In genomic region chr5:5983261-5983660, GRCh38 we compare ENCODE assay signal across 20 cellular contexts.
"Had no signal": no experiment of that assay in that cellular context is flagged by ENCODE, and none has a peak within 500 bp of the region (broad histone marks: within the 10 kb centered on the region; RNA-seq: fewer than 3 reads in every experiment).

No MANE protein-coding gene starts in this region.

- H3K27me3 Mint-ChIP-seq: activated naive CD8-positive, alpha-beta T cell; dendritic cell treated with granulocyte-macrophage colony-stimulating factor and Interleukin-4, amounts not matched to agents 40 ng/mL and 50 ng/mL, for 4 days had no signal

- H3K9me3 Mint-ChIP-seq: activated T-cell treated with anti-CD3 and anti-CD28 coated beads, Interleukin-2, amount 50 U/mL, for 4 hours; activated T-helper 2 cell treated with anti-CD3 and anti-CD28 coated beads, Interferon-gamma antibody, Interleukin-2, Interleukin-4, amounts not matched to agents 10 μg/mL and 5 μg/mL and 100 μg/mL, durations not matched to agents 14 hours and 24 hours and 36 hours; dendritic cell treated with granulocyte-macrophage colony-stimulating factor and Interleukin-4, amounts not matched to agents 40 ng/mL and 50 ng/mL, for 4 days; memory B cell had no signal

- H3K4me3 Mint-ChIP-seq: activated naive CD8-positive, alpha-beta T cell; activated T-cell treated with anti-CD3 and anti-CD28 coated beads, Interleukin-2, amount 50 U/mL, for 4 hours; dendritic cell treated with granulocyte-macrophage colony-stimulating factor and Interleukin-4, amounts not matched to agents 40 ng/mL and 50 ng/mL, for 4 days; memory B cell; natural killer cell treated with Interleukin-12 subunit alpha and Interleukin-12 subunit beta and Interleukin-15 and Interleukin-18, amount 100 ng/mL, for 72 hours; WTC11 had no signal

- H3K4me1 Mint-ChIP-seq: memory B cell had no signal

- H3K36me3 Mint-ChIP-seq: activated naive CD8-positive, alpha-beta T cell; memory B cell; natural killer cell treated with Interleukin-12 subunit alpha and Interleukin-12 subunit beta and Interleukin-15 and Interleukin-18, amount 100 ng/mL, for 72 hours; WTC11 had no signal

- DNase-seq: activated naive CD4-positive, alpha-beta T cell; activated T-cell treated with anti-CD3 and anti-CD28 coated beads, Interleukin-2, amount 50 U/mL, for 4 hours; adrenal gland; brain microvascular endothelial cell; caudate nucleus; effector CD4-positive, alpha-beta T cell; foreskin melanocyte; glutamatergic neuron; hippocampal formation; ovary; spleen; stimulated activated CD4-positive, alpha-beta T cell treated with anti-CD3 and anti-CD28 coated beads, Interleukin-4, amount 100 ng/mL, for 1 hour; stimulated activated naive CD4-positive, alpha-beta T cell treated with Interleukin-2 at 50 U/mL for 16 hours; T-helper 9 cell had no signal

- H3K27ac Mint-ChIP-seq: activated naive CD8-positive, alpha-beta T cell; activated T-helper 2 cell treated with anti-CD3 and anti-CD28 coated beads, Interferon-gamma antibody, Interleukin-2, Interleukin-4, amounts not matched to agents 10 μg/mL and 5 μg/mL and 100 μg/mL, durations not matched to agents 14 hours and 24 hours and 36 hours; dendritic cell treated with granulocyte-macrophage colony-stimulating factor and Interleukin-4, amounts not matched to agents 40 ng/mL and 50 ng/mL, for 4 days; memory B cell; natural killer cell treated with Interleukin-12 subunit alpha and Interleukin-12 subunit beta and Interleukin-15 and Interleukin-18, amount 100 ng/mL, for 72 hours; WTC11 had no signal

- ATAC-seq: activated T-cell treated with anti-CD3 and anti-CD28 coated beads, Interleukin-2, amount 50 U/mL, for 4 hours; natural killer cell treated with Interleukin-12 subunit alpha and Interleukin-12 subunit beta and Interleukin-15 and Interleukin-18, amount 100 ng/mL, for 72 hours; WTC11 had no signal
